In the genomic region with DNA sequence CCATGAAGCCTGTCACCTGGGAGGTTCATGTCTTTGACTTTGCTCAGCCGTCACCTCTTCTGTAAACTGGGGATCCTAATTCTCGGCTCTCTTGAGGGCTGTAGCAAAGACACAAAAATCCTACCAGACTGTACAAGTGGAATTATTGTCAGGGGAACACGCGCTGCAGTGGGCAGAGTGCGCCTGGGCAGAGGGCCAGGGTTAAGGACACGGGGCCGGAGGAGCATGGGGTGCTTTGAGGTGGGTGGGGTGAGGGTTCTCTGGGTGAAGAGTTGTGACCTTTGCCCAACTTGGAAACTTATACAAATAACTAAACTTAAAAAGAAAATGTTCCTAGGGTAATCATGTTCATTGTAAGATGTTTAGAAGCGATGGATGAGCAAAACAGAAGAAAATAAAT, we compare ENCODE assay signal across 22 cellular contexts. TPM values are rescaled to one million over a fixed set of nuclear protein-coding genes. Genes with fewer than 3 reads are reported as not detected.
"Had no signal": no experiment of that assay in that cellular context is flagged by ENCODE, and none has a peak within 500 bp of the region (broad histone marks: within the 10 kb centered on the region; RNA-seq: fewer than 3 reads in every experiment).

No MANE protein-coding gene starts in this region.

- H3K4me3 Mint-ChIP-seq: activated CD4-positive, alpha-beta T cell treated with anti-CD3 and anti-CD28 coated beads for 36 hours; activated naive CD4-positive, alpha-beta T cell treated with anti-CD3 and anti-CD28 coated beads for 36 hours; activated naive CD8-positive, alpha-beta T cell treated with anti-CD3 and anti-CD28 coated beads, Interleukin-2, amount 10 ng/mL, durations not matched to agents 7 days and 5 days; activated T-cell treated with anti-CD3 and anti-CD28 coated beads, Interleukin-2, amount 50 U/mL, for 72 hours; nephron had no signal

- H3K4me1 Mint-ChIP-seq: activated naive CD8-positive, alpha-beta T cell treated with anti-CD3 and anti-CD28 coated beads, Interleukin-2, amount 10 ng/mL, durations not matched to agents 7 days and 5 days had no signal

- H3K4me3 ChIP-seq: tibial artery had no signal

- ATAC-seq: left lobe of liver, right cardiac atrium had no signal

- H3K9me3 Mint-ChIP-seq: activated B cell treated with CpG ODN at 0.5 μM for 24 hours; activated naive CD4-positive, alpha-beta T cell treated with anti-CD3 and anti-CD28 coated beads for 36 hours; activated naive CD8-positive, alpha-beta T cell treated with anti-CD3 and anti-CD28 coated beads, Interleukin-2, amount 10 ng/mL, durations not matched to agents 7 days and 5 days; activated T-cell treated with anti-CD3 and anti-CD28 coated beads, Interleukin-2, amount 50 U/mL, for 72 hours; nephron had no signal

- H3K36me3 Mint-ChIP-seq: activated naive CD8-positive, alpha-beta T cell treated with anti-CD3 and anti-CD28 coated beads, Interleukin-2, amount 10 ng/mL, durations not matched to agents 7 days and 5 days had no signal

- H3K4me1 ChIP-seq: parathyroid adenoma had no signal

- H3K36me3 ChIP-seq: tibial artery had no signal

- H2AFZ ChIP-seq: parathyroid adenoma had no signal

- H3K27me3 Mint-ChIP-seq: activated B cell treated with CpG ODN at 0.5 μM for 24 hours had no signal

- H3K9me3 ChIP-seq: tibial artery had no signal

- H3K27ac Mint-ChIP-seq: activated B cell treated with CpG ODN at 0.5 μM for 24 hours; activated CD4-positive, alpha-beta T cell treated with anti-CD3 and anti-CD28 coated beads for 36 hours; activated naive CD4-positive, alpha-beta T cell treated with anti-CD3 and anti-CD28 coated beads for 36 hours; activated naive CD8-positive, alpha-beta T cell treated with anti-CD3 and anti-CD28 coated beads, Interleukin-2, amount 10 ng/mL, durations not matched to agents 7 days and 5 days; activated T-cell treated with anti-CD3 and anti-CD28 coated beads, Interleukin-2, amount 50 U/mL, for 72 hours had no signal

- DNase-seq: activated CD4-positive, alpha-beta T cell treated with anti-CD3 and anti-CD28 coated beads for 36 hours; activated CD4-positive, alpha-beta T cell treated with anti-CD3 and anti-CD28 coated beads, Interleukin-2, amount 50 U/mL, for 48 hours; activated effector memory CD4-positive, alpha-beta T cell treated with Interleukin-2 at 50 U/mL for 16 hours; activated naive CD4-positive, alpha-beta T cell treated with anti-CD3 and anti-CD28 coated beads for 36 hours; activated naive CD8-positive, alpha-beta T cell treated with anti-CD3 and anti-CD28 coated beads, Interleukin-2, amount 10 ng/mL, durations not matched to agents 7 days and 5 days; amniotic stem cell; cerebellar nuclear complex; cortex of kidney; erythroblast; foreskin fibroblast; kidney; stimulated activated CD4-positive, alpha-beta T cell treated with anti-CD3 and anti-CD28 coated beads, Interleukin-4, amount 100 ng/mL, for 24 hours; T-helper 1 cell; T-helper 9 cell; tibial artery had no signal

- H3K9ac ChIP-seq: parathyroid adenoma had no signal

- H3K27me3 ChIP-seq: tibial artery had no signal

- H3K27ac ChIP-seq: parathyroid adenoma, tibial artery had no signal

- H3K79me2 ChIP-seq: parathyroid adenoma had no signal

RNA-seq across cellular contexts. Expression of a gene that starts 36.0 kb away (rescaled TPM):
- total RNA-seq: bronchial epithelial cell had no signal
